26 cellular contexts compared by ENCODE assay signal in the genomic region with DNA sequence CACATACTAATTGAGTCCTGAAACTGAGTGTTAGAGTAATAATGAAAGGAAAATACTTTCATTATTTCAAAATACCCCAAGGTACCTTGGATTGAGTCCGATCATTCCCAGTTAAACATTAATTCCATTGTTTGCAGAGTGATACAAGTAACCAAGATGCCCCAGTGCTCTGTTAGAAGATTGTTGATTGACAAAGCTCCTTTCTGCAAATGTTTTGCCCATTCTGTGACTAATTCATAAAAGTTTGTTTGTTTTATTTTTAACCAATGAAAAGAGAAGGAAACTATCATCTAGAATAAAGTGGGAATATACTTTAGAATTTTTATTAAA.
DNase-seq lines count a peak whose midpoint lies in the region; ATAC-seq and TF ChIP-seq lines count a peak whose summit lies in the region.
"Had no signal": no experiment of that assay in that cellular context is flagged by ENCODE, and none has a peak within 500 bp of the region (broad histone marks: within the 10 kb centered on the region; RNA-seq: fewer than 3 reads in every experiment).

No MANE protein-coding gene starts in this region.

- no peak overlapping the region for H3K27ac Mint-ChIP-seq in activated T-cell treated with anti-CD3 and anti-CD28 coated beads, Interleukin-2, amount 50 U/mL, for 72 hours
- H3K27ac Mint-ChIP-seq: activated CD8-positive, alpha-beta memory T cell treated with anti-CD3 and anti-CD28 coated beads, Interleukin-2, amount 10 ng/mL, durations not matched to agents 7 days and 5 days; activated naive CD8-positive, alpha-beta T cell treated with anti-CD3 and anti-CD28 coated beads, Interleukin-2, amount 10 ng/mL, durations not matched to agents 7 days and 5 days; activated T-helper 17 cell treated with anti-CD3 and anti-CD28 coated beads, Interleukin-2, amount 50 U/mL, for 72 hours; B cell; neural progenitor cell had no signal

- no peak for TF ChIP-seq CTCF in upper lobe of right lung (IDR thresholded peaks at IDR 0.05)

- no peaks in the 10 kb centered on the region for H3K36me3 ChIP-seq in upper lobe of right lung
- H3K36me3 ChIP-seq: brain microvascular endothelial cell, neural progenitor cell, spleen had no signal

- H3K27me3 Mint-ChIP-seq in activated T-cell treated with anti-CD3 and anti-CD28 coated beads, Interleukin-2, amount 50 U/mL, for 72 hours (ENCODE audit: low read depth), result no peaks in the 10 kb centered on the region
- H3K27me3 Mint-ChIP-seq: activated CD8-positive, alpha-beta memory T cell treated with anti-CD3 and anti-CD28 coated beads, Interleukin-2, amount 10 ng/mL, durations not matched to agents 7 days and 5 days; activated naive CD8-positive, alpha-beta T cell treated with anti-CD3 and anti-CD28 coated beads, Interleukin-2, amount 10 ng/mL, durations not matched to agents 7 days and 5 days; activated T-helper 17 cell treated with anti-CD3 and anti-CD28 coated beads, Interleukin-2, amount 50 U/mL, for 72 hours; B cell had no signal

- peak; percentile 47 for ATAC-seq in GM19025 (IDR thresholded peaks at IDR 0.05; ENCODE audit: low read depth, unreplicated experiment)
- ATAC-seq in HG03354 (IDR thresholded peaks at IDR 0.05; ENCODE audit: poor library complexity, severe bottlenecking, unreplicated experiment), result peak; percentile 69
- ATAC-seq in upper lobe of right lung, result peak; percentile 37
- ATAC-seq in activated T-cell treated with anti-CD3 and anti-CD28 coated beads, Interleukin-2, amount 50 U/mL, for 72 hours (replicated peaks in 1 of 2), result no peak
- no peak for ATAC-seq in HG02678 (IDR thresholded peaks at IDR 0.05; ENCODE audit: unreplicated experiment)
- ATAC-seq: activated CD8-positive, alpha-beta memory T cell treated with anti-CD3 and anti-CD28 coated beads, Interleukin-2, amount 10 ng/mL, durations not matched to agents 7 days and 5 days; activated T-helper 17 cell treated with anti-CD3 and anti-CD28 coated beads, Interleukin-2, amount 50 U/mL, for 72 hours; left ventricle myocardium superior; psoas muscle had no signal

- H3K4me3 Mint-ChIP-seq in activated T-cell treated with anti-CD3 and anti-CD28 coated beads, Interleukin-2, amount 50 U/mL, for 72 hours, result no peak overlapping the region
- H3K4me3 Mint-ChIP-seq: activated CD8-positive, alpha-beta memory T cell treated with anti-CD3 and anti-CD28 coated beads, Interleukin-2, amount 10 ng/mL, durations not matched to agents 7 days and 5 days; activated naive CD8-positive, alpha-beta T cell treated with anti-CD3 and anti-CD28 coated beads, Interleukin-2, amount 10 ng/mL, durations not matched to agents 7 days and 5 days; activated T-helper 17 cell treated with anti-CD3 and anti-CD28 coated beads, Interleukin-2, amount 50 U/mL, for 72 hours; B cell; neural progenitor cell had no signal

- H3K4me1 ChIP-seq in upper lobe of right lung, result no peaks in the 10 kb centered on the region
- H3K4me1 ChIP-seq: psoas muscle, spleen had no signal

- no peaks in the 10 kb centered on the region for H3K27me3 ChIP-seq in upper lobe of right lung
- H3K27me3 ChIP-seq: brain microvascular endothelial cell, neural progenitor cell, spleen had no signal

- H3K4me3 ChIP-seq in upper lobe of right lung, result no peak overlapping the region
- H3K4me3 ChIP-seq: neural progenitor cell, psoas muscle, spleen had no signal

- H3K4me1 Mint-ChIP-seq in activated T-cell treated with anti-CD3 and anti-CD28 coated beads, Interleukin-2, amount 50 U/mL, for 72 hours (ENCODE audit: low read depth), result no peaks in the 10 kb centered on the region
- H3K4me1 Mint-ChIP-seq: activated CD8-positive, alpha-beta memory T cell treated with anti-CD3 and anti-CD28 coated beads, Interleukin-2, amount 10 ng/mL, durations not matched to agents 7 days and 5 days; activated naive CD8-positive, alpha-beta T cell treated with anti-CD3 and anti-CD28 coated beads, Interleukin-2, amount 10 ng/mL, durations not matched to agents 7 days and 5 days; activated T-helper 17 cell treated with anti-CD3 and anti-CD28 coated beads, Interleukin-2, amount 50 U/mL, for 72 hours; B cell had no signal

- intact Hi-C loops in upper lobe of right lung (cut with DNase I), result no loop called here

- DNase-seq in foreskin melanocyte (peak; percentile 45), upper lobe of right lung (no peak), NCI-H2029 treated with DMSO at 0.1 percent for 48 hours (lab: John Stamatoyannopoulos, UW) (no peak)
- no peak for DNase-seq in activated T-cell treated with anti-CD3 and anti-CD28 coated beads, Interleukin-2, amount 50 U/mL, for 72 hours
- DNase-seq: activated CD4-positive, alpha-beta T cell treated with anti-CD3 and anti-CD28 coated beads for 48 hours; activated CD8-positive, alpha-beta memory T cell treated with anti-CD3 and anti-CD28 coated beads, Interleukin-2, amount 10 ng/mL, durations not matched to agents 7 days and 5 days; activated naive CD8-positive, alpha-beta T cell treated with anti-CD3 and anti-CD28 coated beads, Interleukin-2, amount 10 ng/mL, durations not matched to agents 7 days and 5 days; brain microvascular endothelial cell; COR-L47; EL; H7; head of caudate nucleus; left ventricle myocardium superior; NCI-H1694 treated with DMSO at 0.1 percent for 48 hours; NCI-H774; psoas muscle; Right ventricle myocardium superior; spleen; T-helper 1 cell had no signal

- H3K27ac ChIP-seq in upper lobe of right lung, result no peak overlapping the region
- H3K27ac ChIP-seq: brain microvascular endothelial cell, KMS-11, neural progenitor cell, psoas muscle, spleen had no signal

- H3K9me3 Mint-ChIP-seq in activated T-cell treated with anti-CD3 and anti-CD28 coated beads, Interleukin-2, amount 50 U/mL, for 72 hours, result peaks cover 3 to 5% of the 10 kb centered on the region in 2 donors

- no peaks in the 10 kb centered on the region for H3K36me3 Mint-ChIP-seq in activated T-cell treated with anti-CD3 and anti-CD28 coated beads, Interleukin-2, amount 50 U/mL, for 72 hours (ENCODE audit: insufficient read depth in 2 of 2)
- H3K36me3 Mint-ChIP-seq: activated CD8-positive, alpha-beta memory T cell treated with anti-CD3 and anti-CD28 coated beads, Interleukin-2, amount 10 ng/mL, durations not matched to agents 7 days and 5 days; activated naive CD8-positive, alpha-beta T cell treated with anti-CD3 and anti-CD28 coated beads, Interleukin-2, amount 10 ng/mL, durations not matched to agents 7 days and 5 days had no signal

- H3K9me3 ChIP-seq in upper lobe of right lung, result no peaks in the 10 kb centered on the region
- H3K9me3 ChIP-seq: psoas muscle had no signal

Comparison
In these comparisons a context has a peak if more than half of its experiments do, and no peak if none do; other contexts are left out.
1. ATAC-seq: peak in GM19025 (single experiment), HG03354 (single experiment) and upper lobe of right lung (single experiment); none in activated T-cell treated with anti-CD3 and anti-CD28 coated beads, Interleukin-2, amount 50 U/mL, for 72 hours (0 of 2) and HG02678 (single experiment).